17 cellular contexts compared by ENCODE assay signal in genomic region chr3:32246079-32246675, GRCh38. TPM values are rescaled to one million over a fixed set of nuclear protein-coding genes. Genes with fewer than 3 reads are reported as not detected.
DNase-seq lines count a peak whose midpoint lies in the region; ATAC-seq and TF ChIP-seq lines count a peak whose summit lies in the region.
"Had no signal": no experiment of that assay in that cellular context is flagged by ENCODE, and none has a peak within 500 bp of the region (broad histone marks: within the 10 kb centered on the region; RNA-seq: fewer than 3 reads in every experiment).

No MANE protein-coding gene starts in this region.

- H3K27me3 Mint-ChIP-seq in T-cell (no peaks in the 10 kb centered on the region), H9 (ENCODE audit: low read depth) (no peaks in the 10 kb centered on the region)
- H3K27me3 Mint-ChIP-seq: activated CD4-positive, alpha-beta memory T cell treated with anti-CD3 and anti-CD28 coated beads for 36 hours had no signal

- H2BK12ac ChIP-seq in H9 (ENCODE audit: insufficient read length, low read depth, low read length) = no peak overlapping the region

- TF ChIP-seq CTCF in esophagus muscularis mucosa (IDR thresholded peaks at IDR 0.05) = no peak
- TF ChIP-seq CTCF in H9 (conservative IDR thresholded peaks at IDR 0.05) = no peak
- TF ChIP-seq CTCF in coronary artery (IDR thresholded peaks at IDR 0.05) = no peak

- no peak overlapping the region for H2AFZ ChIP-seq in H9 (ENCODE audit: low read length)

- H3K27ac ChIP-seq in esophagus muscularis mucosa (replicated peaks in 1 of 4) = no peak overlapping the region
- no peak overlapping the region for H3K27ac ChIP-seq in H9 (ENCODE audit: insufficient read length, low read depth, low read length)
- no peak overlapping the region for H3K27ac ChIP-seq in coronary artery
- H3K27ac ChIP-seq: HL-60 had no signal

- H4K8ac ChIP-seq in H9 (replicated peaks; ENCODE audit: insufficient read length, low read depth, low read length) = no peak overlapping the region

- H3K4me1 ChIP-seq in esophagus muscularis mucosa (no peaks in the 10 kb centered on the region), H9 (ENCODE audit: insufficient read depth, low read length) (peaks cover 2% of the 10 kb centered on the region; the same call in 1 of the 2 replicates)

- DNase-seq in A172 (ENCODE audit: low spot score) (peak; percentile 16), Caki2 (ENCODE audit: low read depth) (peak; percentile 10), T-cell (no peak), esophagus muscularis mucosa (ENCODE audit: extremely low spot score) (peak; percentile 70), H9 (no peak), coronary artery (ENCODE audit: low spot score) (no peak)
- no peak for DNase-seq in activated CD4-positive, CD25-positive, alpha-beta regulatory T cell treated with anti-CD3 and anti-CD28 coated beads, Interleukin-2, amount 50 U/mL, for 72 hours
- DNase-seq: activated CD4-positive, alpha-beta memory T cell treated with anti-CD3 and anti-CD28 coated beads for 36 hours; left colon; stimulated activated CD4-positive, alpha-beta T cell treated with anti-CD3 and anti-CD28 coated beads, Interleukin-2, amount 100 ng/mL, for 24 hours had no signal

- no peak overlapping the region for H3T11ph ChIP-seq in H9 (ENCODE audit: low read length)

- no peak overlapping the region for H3K4ac ChIP-seq in H9 (ENCODE audit: low read depth, low read length)

- H3K4me3 Mint-ChIP-seq in T-cell (peak overlapping the region in 2 of 3 donors; percentile 2 to 38), H9 (no peak overlapping the region)
- H3K4me3 Mint-ChIP-seq: activated CD4-positive, alpha-beta memory T cell treated with anti-CD3 and anti-CD28 coated beads for 36 hours had no signal

- H3K79me2 ChIP-seq in H9 (ENCODE audit: insufficient read depth, low read length) = no peaks in the 10 kb centered on the region

- H3K27ac Mint-ChIP-seq in T-cell = peak overlapping the region; percentile 35 to 51
- H3K27ac Mint-ChIP-seq in H9 = peak overlapping the region in 1 of 3 experiments; percentile 78; a peak in 4 of 7 replicates

- H3K9me3 Mint-ChIP-seq in T-cell (no peaks in the 10 kb centered on the region), H9 (no peaks in the 10 kb centered on the region)
- H3K9me3 Mint-ChIP-seq: activated CD4-positive, alpha-beta memory T cell treated with anti-CD3 and anti-CD28 coated beads for 36 hours had no signal

- H3K4me1 Mint-ChIP-seq in T-cell (peaks cover 36 to 62% (median 57%) of the 10 kb centered on the region in 3 donors), H9 (peaks cover 5 to 9% of the 10 kb centered on the region in 2 experiments)

- no peaks in the 10 kb centered on the region for H4K20me1 ChIP-seq in H9 (ENCODE audit: control insufficient read depth, insufficient read depth, insufficient read length)

- H3K18ac ChIP-seq in H9 (ENCODE audit: insufficient read length, low read depth, low read length) = no peak overlapping the region

- H3K36me3 ChIP-seq in esophagus muscularis mucosa = no peaks in the 10 kb centered on the region

- no peak for TF ChIP-seq POLR2A in esophagus muscularis mucosa (IDR thresholded peaks at IDR 0.05; ENCODE audit: low read depth)

- no peaks in the 10 kb centered on the region for H3K79me1 ChIP-seq in H9 (ENCODE audit: insufficient read depth, low read depth, low read length, poor library complexity, severe bottlenecking)

- H2BK5ac ChIP-seq in H9 (ENCODE audit: insufficient read length, low read length) = no peak overlapping the region

- POLR2A ChIA-PET in T-cell (lab: Charles Lee) = no interaction called here

- H2AK5ac ChIP-seq in H9 (ENCODE audit: insufficient read length, low read length) = no peak overlapping the region

- H3K27me3 ChIP-seq in esophagus muscularis mucosa (peaks cover 0 to 1% (median 0%) of the 10 kb centered on the region in 4 donors), H9 (ENCODE audit: insufficient read depth, low read length) (no peaks in the 10 kb centered on the region)

- CTCF ChIA-PET in T-cell (lab: Charles Lee) = interaction anchor here in 1 of 2 donors (1.5 kb wide), 1 partner anchor 69 kb away, joined by 5 read pairs; no protein-coding TSS in a partner anchor

- H3K4me2 ChIP-seq in H9 (ENCODE audit: insufficient read depth, insufficient read length, low read length) = no peak overlapping the region

- no peak overlapping the region for H3K56ac ChIP-seq in H9 (ENCODE audit: insufficient read length, low read depth, low read length)

- intact Hi-C loops in esophagus muscularis mucosa (cut with DNase I) = no loop called here

- H3K36me3 Mint-ChIP-seq in T-cell (peaks cover 15% of the 10 kb centered on the region), H9 (ENCODE audit: insufficient read depth in 1 of 3, low read depth in 3 of 3) (peaks cover 0 to 4% (median 0%) of the 10 kb centered on the region in 3 experiments; a peak in 1 of 7 replicates)

- H4K91ac ChIP-seq in H9 (ENCODE audit: insufficient read length, low read depth, low read length) = no peak overlapping the region

- H3K23ac ChIP-seq in H9 (ENCODE audit: insufficient read length, low read depth, low read length) = no peak overlapping the region

- no peak overlapping the region for H2BK20ac ChIP-seq in H9 (ENCODE audit: low read depth, low read length, poor library complexity, severe bottlenecking)

- TF ChIP-seq EP300 in esophagus muscularis mucosa (IDR thresholded peaks at IDR 0.05) = no peak

- H2BK120ac ChIP-seq in H9 (ENCODE audit: low read depth, low read length, poor library complexity, severe bottlenecking) = no peak overlapping the region

- H3K14ac ChIP-seq in H9 (ENCODE audit: insufficient read depth, low read length) = no peak overlapping the region; the same call in 1 of the 2 replicates

- 90% methylated on average over 4 of the region's 4 CpGs for WGBS in esophagus muscularis mucosa
- WGBS in H9 (ENCODE audit: extremely low coverage, insufficient read length, low lambda C conversion rate) = no CpG with 5 or more reads among the region's 4 CpGs

- H3K4me3 ChIP-seq in esophagus muscularis mucosa (no peak overlapping the region), coronary artery (no peak overlapping the region)
- H3K4me3 ChIP-seq: GM12878, K562 had no signal

- in situ Hi-C loops in Caki2 (cut with HindIII; ENCODE audit: low pct_unique_long_range_greater_than_20kb, low sequenced_read_pairs) = no loop called here

- H4K5ac ChIP-seq in H9 (ENCODE audit: insufficient read length, low read depth, low read length) = no peak overlapping the region

- H3K9me3 ChIP-seq in esophagus muscularis mucosa (no peaks in the 10 kb centered on the region), H9 (ENCODE audit: control insufficient read depth, low read depth, low read length) (no peaks in the 10 kb centered on the region)

- no peak overlapping the region for H3K9ac ChIP-seq in H9 (ENCODE audit: extremely low read depth, insufficient read length, low read length)

- H3K23me2 ChIP-seq in H9 (ENCODE audit: insufficient read length, low read depth, low read length, poor library complexity, severe bottlenecking) = no peaks in the 10 kb centered on the region

- ATAC-seq in T-cell (replicated peaks in 1 of 4) = peak in 1 of 4 experiments; percentile 33
- ATAC-seq in GM19328 (IDR thresholded peaks at IDR 0.05; ENCODE audit: unreplicated experiment) = no peak
- ATAC-seq: GM12878, K562, left colon, Panc1, sciatic nerve had no signal

- H2BK15ac ChIP-seq in H9 (ENCODE audit: low read depth, low read length) = no peak overlapping the region

RNA-seq across cellular contexts. Expression of gene CMTM8, which starts 7.7 kb away (rescaled TPM):
- 3.4 and 3.5 TPM in 2 replicates for total RNA-seq in A172 (2014; rRNA removed; shearing (Covaris generic))
- 1.1 and 3.2 TPM in 2 replicates for total RNA-seq in Caki2 (2014; rRNA removed; shearing (Covaris generic); ENCODE audit: low replicate concordance)
- 10 to 100 TPM in 3 of 5 donors, 1 to 10 TPM in 2; 5.2 to 12.2 (median 10.3) TPM for total RNA-seq in T-cell
- 1 to 10 TPM; 1.7 to 4.2 (median 3.8) TPM for total RNA-seq in esophagus muscularis mucosa
- total RNA-seq in H9 (2021) = 4.0 TPM in 2 replicates
- total RNA-seq: fibroblast of villous mesenchyme, K562 had no signal

Comparison
In these comparisons a context has a peak if more than half of its experiments do, and no peak if none do; other contexts are left out.
1. DNase-seq: peak in A172 (single experiment), Caki2 (single experiment) and esophagus muscularis mucosa (single experiment); none in T-cell (0 of 34), H9 (single experiment), coronary artery (single experiment) and activated CD4-positive, CD25-positive, alpha-beta regulatory T cell treated with anti-CD3 and anti-CD28 coated beads, Interleukin-2, amount 50 U/mL, for 72 hours (single experiment).
2. H3K4me3 Mint-ChIP-seq: peak in T-cell (2 of 3); none in H9 (0 of 2).